10 cellular contexts compared by ENCODE assay signal in the genomic region with DNA sequence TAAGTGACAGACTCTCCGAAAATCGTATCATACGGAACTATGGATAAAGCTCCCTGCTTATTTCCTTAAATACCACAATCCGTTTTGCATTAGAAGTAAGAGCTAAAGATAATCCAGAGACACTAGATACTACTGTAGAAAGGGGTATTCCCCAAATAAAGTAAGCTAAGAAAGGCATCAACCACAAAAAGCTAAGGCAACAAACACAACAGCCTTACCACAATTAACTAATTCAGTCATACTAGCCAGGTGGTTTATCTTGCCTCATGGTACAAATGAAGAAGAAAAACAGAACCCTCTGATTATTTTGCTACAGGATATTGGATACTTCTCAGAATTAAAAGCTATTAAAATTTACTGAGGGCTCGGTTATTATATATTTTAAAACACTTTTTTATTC. TPM values are rescaled to one million over a fixed set of nuclear protein-coding genes. Genes with fewer than 3 reads are reported as not detected.
DNase-seq lines count a peak whose midpoint lies in the region; ATAC-seq lines count a peak whose summit lies in the region.
"Had no signal": no experiment of that assay in that cellular context is flagged by ENCODE, and none has a peak within 500 bp of the region (broad histone marks: within the 10 kb centered on the region; RNA-seq: fewer than 3 reads in every experiment).

No MANE protein-coding gene starts in this region.

- no peaks in the 10 kb centered on the region for H3K9me3 Mint-ChIP-seq in CD4-positive, CD25-positive, alpha-beta regulatory T cell
- H3K9me3 Mint-ChIP-seq: CD8-positive, alpha-beta memory T cell had no signal

- no peak overlapping the region for H3K27ac Mint-ChIP-seq in CD4-positive, CD25-positive, alpha-beta regulatory T cell

- H3K4me1 Mint-ChIP-seq in CD4-positive, CD25-positive, alpha-beta regulatory T cell, result peaks cover 56 to 80% (median 71%) of the 10 kb centered on the region in 4 donors

- H3K27me3 Mint-ChIP-seq in CD4-positive, CD25-positive, alpha-beta regulatory T cell, result no peaks in the 10 kb centered on the region
- H3K27me3 Mint-ChIP-seq: CD8-positive, alpha-beta memory T cell had no signal

- no peaks in the 10 kb centered on the region for H3K36me3 Mint-ChIP-seq in CD4-positive, CD25-positive, alpha-beta regulatory T cell
- H3K36me3 Mint-ChIP-seq: CD8-positive, alpha-beta memory T cell had no signal

- H3K27ac ChIP-seq in CD4-positive, CD25-positive, alpha-beta regulatory T cell (ENCODE audit: insufficient read depth, low read length, poor library complexity, severe bottlenecking), result no peak overlapping the region
- H3K27ac ChIP-seq: esophagus squamous epithelium had no signal

- peak overlapping the region in 2 of 4 donors; percentile 16 to 26 for H3K4me3 Mint-ChIP-seq in CD4-positive, CD25-positive, alpha-beta regulatory T cell

- no peaks in the 10 kb centered on the region for H3K27me3 ChIP-seq in CD4-positive, CD25-positive, alpha-beta regulatory T cell (ENCODE audit: control insufficient read depth, insufficient read depth, low read length)
- H3K27me3 ChIP-seq: esophagus squamous epithelium had no signal

- in situ Hi-C loops in KBM-7 (cut with MboI; ENCODE audit: low pct_unique_long_range_greater_than_20kb, low sequenced_read_pairs), result no loop called here

- peaks cover 35% of the 10 kb centered on the region for H3K4me1 ChIP-seq in CD4-positive, CD25-positive, alpha-beta regulatory T cell (ENCODE audit: control insufficient read depth, insufficient read depth, low read length, poor library complexity, severe bottlenecking)

- no peaks in the 10 kb centered on the region for H3K9me3 ChIP-seq in CD4-positive, CD25-positive, alpha-beta regulatory T cell (ENCODE audit: control insufficient read depth in 2 of 2, low read length in 2 of 2)
- H3K9me3 ChIP-seq: esophagus squamous epithelium had no signal

- peak overlapping the region; percentile 8 for H3K4me3 ChIP-seq in CD4-positive, CD25-positive, alpha-beta regulatory T cell (ENCODE audit: low read depth, low read length)
- H3K4me3 ChIP-seq: esophagus squamous epithelium had no signal

- DNase-seq in CD4-positive, CD25-positive, alpha-beta regulatory T cell, result peak in 2 of 3 donors; percentile 20 to 45
- peak; percentile 48 for DNase-seq in NCI-H82 (lab: John Stamatoyannopoulos, UW)
- no peak for DNase-seq in NCI-H524 treated with DMSO at 0.1 percent for 48 hours (lab: John Stamatoyannopoulos, UW)
- DNase-seq in NK-92 treated with Interleukin-12 subunit alpha and Interleukin-12 subunit beta, amount 100 ng/mL, for 24 hours (lab: John Stamatoyannopoulos, UW), result no peak
- DNase-seq in AG08395 (ENCODE audit: low spot score), result no peak
- DNase-seq in KBM-7, result no peak
- DNase-seq: esophagus squamous epithelium had no signal

- peak; percentile 55 to 61 for ATAC-seq in CD4-positive, CD25-positive, alpha-beta regulatory T cell (ENCODE audit: low read depth in 2 of 2)
- ATAC-seq in GM19023 (IDR thresholded peaks at IDR 0.05; ENCODE audit: unreplicated experiment), result peak; percentile 79
- ATAC-seq in HG02852 (IDR thresholded peaks at IDR 0.05; ENCODE audit: unreplicated experiment), result peak; percentile 81

- H3K36me3 ChIP-seq in CD4-positive, CD25-positive, alpha-beta regulatory T cell (ENCODE audit: control insufficient read depth, insufficient read depth, low read length), result no peaks in the 10 kb centered on the region
- H3K36me3 ChIP-seq: esophagus squamous epithelium had no signal

RNA-seq across cellular contexts. Expression of gene ERP44, which starts 14.1 kb away (rescaled TPM):
- total RNA-seq in CD4-positive, CD25-positive, alpha-beta regulatory T cell, result 14.0 TPM
- polyA plus RNA-seq in CD4-positive, CD25-positive, alpha-beta regulatory T cell, result 10 to 100 TPM; 34.1 to 42.6 (median 35.4) TPM

RNA-seq across cellular contexts. Expression of gene INVS, which starts 14.3 kb away (rescaled TPM):
- 20.5 TPM for total RNA-seq in CD4-positive, CD25-positive, alpha-beta regulatory T cell
- polyA plus RNA-seq in CD4-positive, CD25-positive, alpha-beta regulatory T cell, result 1 to 10 TPM; 5.7 to 6.4 (median 6.1) TPM

Comparison
In these comparisons a context has a peak if more than half of its experiments do, and no peak if none do; other contexts are left out.
1. DNase-seq: peak in CD4-positive, CD25-positive, alpha-beta regulatory T cell (2 of 3) and NCI-H82 (single experiment); none in NCI-H524 treated with DMSO at 0.1 percent for 48 hours (single experiment), NK-92 treated with Interleukin-12 subunit alpha and Interleukin-12 subunit beta, amount 100 ng/mL, for 24 hours (single experiment), AG08395 (single experiment) and KBM-7 (single experiment).
2. Peak in every context shown above with its lines, with median percentiles within 50 percentile points of each other: ATAC-seq.